19 cellular contexts compared by ENCODE assay signal in genomic region chr2:37367310-37367709, GRCh38. TPM values are rescaled to one million over a fixed set of nuclear protein-coding genes. Genes with fewer than 3 reads are reported as not detected.
DNase-seq lines count a peak whose midpoint lies in the region; ATAC-seq and TF ChIP-seq lines count a peak whose summit lies in the region.
"Had no signal": no experiment of that assay in that cellular context is flagged by ENCODE, and none has a peak within 500 bp of the region (broad histone marks: within the 10 kb centered on the region; RNA-seq: fewer than 3 reads in every experiment).

No MANE protein-coding gene starts in this region.

- H3K9me3 ChIP-seq in BLaER1 (no peaks in the 10 kb centered on the region), testis (no peaks in the 10 kb centered on the region)

- no peak overlapping the region for H3K9ac ChIP-seq in BLaER1

- DNase-seq in EH (ENCODE audit: low read depth): peak; percentile 38
- DNase-seq in immature natural killer cell: no peak
- no peak for DNase-seq in NCI-H146 (lab: John Stamatoyannopoulos, UW)
- DNase-seq in head of caudate nucleus: no peak
- DNase-seq in testis: no peak
- DNase-seq: ACHN, Calu3, DMS53, H9, Kasumi-1, NCI-H1417, NCI-H1930, NCI-H2171, NCI-H446 treated with DMSO at 0.1 percent for 48 hours, NCI-H748 treated with DMSO at 0.1 percent for 48 hours, PC-9 had no signal

- H3K4me3 ChIP-seq in BLaER1 (no peak overlapping the region), testis (no peak overlapping the region)
- H3K4me3 ChIP-seq: PC-9 had no signal

- intact Hi-C loops in head of caudate nucleus (cut with DNase I) (no loop called here), testis (cut with DNase I; ENCODE audit: low total_unique reads) (no loop called here)

- 90 to 96% methylated on average over 7 of the region's 7 CpGs for WGBS in testis, 2 donors

- no peaks in the 10 kb centered on the region for H4K20me1 ChIP-seq in BLaER1

- H3K4me2 ChIP-seq in BLaER1: peak overlapping the region; percentile 47
- H3K4me2 ChIP-seq: PC-9 had no signal

- no peak for TF ChIP-seq CTCF in testis (IDR thresholded peaks at IDR 0.05)

- no peaks in the 10 kb centered on the region for H3K36me3 ChIP-seq in BLaER1
- no peaks in the 10 kb centered on the region for H3K36me3 ChIP-seq in testis (ENCODE audit: low read depth, missing control alignments)

- no peaks in the 10 kb centered on the region for H3K36me3 Mint-ChIP-seq in activated T-helper 17 cell treated with anti-CD3 and anti-CD28 coated beads, Interleukin-2, amount 50 U/mL, for 72 hours (ENCODE audit: low read depth)
- H3K36me3 Mint-ChIP-seq in immature natural killer cell: no peaks in the 10 kb centered on the region
- H3K36me3 Mint-ChIP-seq: CD4-positive, alpha-beta memory T cell had no signal

- no peak for TF ChIP-seq POLR2A in testis (IDR thresholded peaks at IDR 0.05)

- H3K27ac ChIP-seq in BLaER1 (no peak overlapping the region), testis (no peak overlapping the region)
- H3K27ac ChIP-seq: PC-9 had no signal

- no peak overlapping the region for H3K4me3 Mint-ChIP-seq in activated T-helper 17 cell treated with anti-CD3 and anti-CD28 coated beads, Interleukin-2, amount 50 U/mL, for 72 hours
- peak overlapping the region in 3 of 5 donors; percentile 24 to 61 (median 38) for H3K4me3 Mint-ChIP-seq in immature natural killer cell
- H3K4me3 Mint-ChIP-seq: H9 had no signal

- H3K27me3 Mint-ChIP-seq in activated T-helper 17 cell treated with anti-CD3 and anti-CD28 coated beads, Interleukin-2, amount 50 U/mL, for 72 hours: peaks cover 17% of the 10 kb centered on the region
- H3K27me3 Mint-ChIP-seq in immature natural killer cell (ENCODE audit: low read depth in 3 of 3): peaks cover 0 to 2% (median 0%) of the 10 kb centered on the region in 3 donors

- H3K27ac Mint-ChIP-seq in activated T-helper 17 cell treated with anti-CD3 and anti-CD28 coated beads, Interleukin-2, amount 50 U/mL, for 72 hours: peak overlapping the region; percentile 7
- no peak overlapping the region for H3K27ac Mint-ChIP-seq in immature natural killer cell
- H3K27ac Mint-ChIP-seq: H9 had no signal

- peaks cover 11% of the 10 kb centered on the region for H3K4me1 Mint-ChIP-seq in activated T-helper 17 cell treated with anti-CD3 and anti-CD28 coated beads, Interleukin-2, amount 50 U/mL, for 72 hours
- no peaks in the 10 kb centered on the region for H3K4me1 Mint-ChIP-seq in immature natural killer cell
- H3K4me1 Mint-ChIP-seq: H9 had no signal

- H3K27me3 ChIP-seq in BLaER1 (no peaks in the 10 kb centered on the region), testis (no peaks in the 10 kb centered on the region)

- no peaks in the 10 kb centered on the region for H3K9me3 Mint-ChIP-seq in activated T-helper 17 cell treated with anti-CD3 and anti-CD28 coated beads, Interleukin-2, amount 50 U/mL, for 72 hours
- H3K9me3 Mint-ChIP-seq in immature natural killer cell: no peaks in the 10 kb centered on the region
- H3K9me3 Mint-ChIP-seq: CD4-positive, alpha-beta memory T cell; H9 had no signal

- ATAC-seq in activated T-helper 17 cell treated with anti-CD3 and anti-CD28 coated beads, Interleukin-2, amount 50 U/mL, for 72 hours (replicated peaks): no peak

- H3K4me1 ChIP-seq in BLaER1 (peaks cover 30% of the 10 kb centered on the region), testis (no peaks in the 10 kb centered on the region)

RNA-seq across cellular contexts. Expression of gene QPCT, which starts 22.9 kb away (rescaled TPM):
- under 1 TPM; 0.53 to 0.71 TPM for total RNA-seq in activated T-helper 17 cell treated with anti-CD3 and anti-CD28 coated beads, Interleukin-2, amount 50 U/mL, for 72 hours
- 1 to 10 TPM in 1 of 3 donors, under 1 TPM in 2; 0.91 to 2.4 (median 0.99) TPM for polyA plus RNA-seq in immature natural killer cell
- 1 to 10 TPM; 2.9 to 3.2 TPM for total RNA-seq in testis
- polyA plus RNA-seq in testis (ENCODE audit: insufficient read depth, low read depth, low replicate concordance): 5.6 TPM
- total RNA-seq: H9 had no signal

RNA-seq across cellular contexts. Expression of gene PRKD3, which starts 42.7 kb away (rescaled TPM):
- 10 to 100 TPM; 28.2 to 35.6 TPM for total RNA-seq in activated T-helper 17 cell treated with anti-CD3 and anti-CD28 coated beads, Interleukin-2, amount 50 U/mL, for 72 hours
- polyA plus RNA-seq in immature natural killer cell (10 to 100 TPM; 24.3 to 48.0 (median 42.0) TPM), testis (ENCODE audit: insufficient read depth, low read depth, low replicate concordance) (52.3 TPM)
- 10 to 100 TPM; 46.0 to 78.1 TPM for total RNA-seq in testis
